18 cellular contexts compared by ENCODE assay signal in genomic region chr2:157421377-157421944, GRCh38. TPM values are rescaled to one million over a fixed set of nuclear protein-coding genes. Genes with fewer than 3 reads are reported as not detected.
DNase-seq lines count a peak whose midpoint lies in the region; ATAC-seq, FAIRE-seq and TF ChIP-seq lines count a peak whose summit lies in the region.
"Had no signal": no experiment of that assay in that cellular context is flagged by ENCODE, and none has a peak within 500 bp of the region (broad histone marks: within the 10 kb centered on the region; RNA-seq: fewer than 3 reads in every experiment).

No MANE protein-coding gene starts in this region.

- H3K9ac ChIP-seq in kidney (ENCODE audit: low read length in 2 of 2) = no peak overlapping the region

- WGBS in stomach, 5 donors = 77 to 86% (median 81%) methylated on average over 2 of the region's 2 CpGs

- peak overlapping the region; percentile 87 for H3K27ac Mint-ChIP-seq in activated CD8-positive, alpha-beta memory T cell treated with anti-CD3 and anti-CD28 coated beads, Interleukin-2, amount 10 ng/mL, durations not matched to agents 7 days and 5 days
- H3K27ac Mint-ChIP-seq in activated B cell treated with CpG ODN at 0.5 μM for 24 hours = peak overlapping the region; percentile 90
- H3K27ac Mint-ChIP-seq in immature natural killer cell = peak overlapping the region; percentile 90 to 98 (median 94)
- H3K27ac Mint-ChIP-seq in progenitor cell of endocrine pancreas = no peak overlapping the region

- POLR2A ChIA-PET in activated B cell treated with CpG ODN at 0.5 μM for 24 hours (lab: Charles Lee) = interaction anchor here (0.7 to 8.3 kb wide), 12 partner anchors 8 to 1091 kb away, joined by 3 to 185 read pairs (median 6); partner anchors contain the start of gene CYTIP

- CTCF ChIA-PET in activated CD8-positive, alpha-beta memory T cell treated with anti-CD3 and anti-CD28 coated beads, Interleukin-2, amount 10 ng/mL, durations not matched to agents 7 days and 5 days (lab: Charles Lee) = interaction anchor here (1.4 to 4.9 kb wide), 8 partner anchors 10 to 119 kb away, joined by 4 to 25 read pairs (median 6); no protein-coding TSS in a partner anchor
- CTCF ChIA-PET in activated B cell treated with CpG ODN at 0.5 μM for 24 hours (lab: Charles Lee) = interaction anchor here (0.7 to 2.3 kb wide), 7 partner anchors 15 to 119 kb away, joined by 3 to 11 read pairs (median 5); partner anchors contain the start of gene CYTIP

- peaks cover 0 to 14% (median 4%) of the 10 kb centered on the region in 4 donors for H3K9me3 ChIP-seq in stomach
- no peaks in the 10 kb centered on the region for H3K9me3 ChIP-seq in kidney (ENCODE audit: control insufficient read depth in 1 of 2, low read length in 2 of 2)
- H3K9me3 ChIP-seq: body of pancreas had no signal

- no peak for FAIRE-seq in kidney (lab: Jason Lieb, UNC)

- H3K27ac ChIP-seq in stomach (peak overlapping the region in 3 of 5 donors; percentile 26 to 80 (median 67)), kidney (ENCODE audit: low read depth in 2 of 2, low read length in 2 of 2) (no peak overlapping the region)
- H3K27ac ChIP-seq: foreskin keratinocyte, suprapubic skin, VCaP had no signal

- H3K27me3 Mint-ChIP-seq in activated CD8-positive, alpha-beta memory T cell treated with anti-CD3 and anti-CD28 coated beads, Interleukin-2, amount 10 ng/mL, durations not matched to agents 7 days and 5 days = no peaks in the 10 kb centered on the region
- no peaks in the 10 kb centered on the region for H3K27me3 Mint-ChIP-seq in activated B cell treated with CpG ODN at 0.5 μM for 24 hours
- peaks cover 5 to 33% (median 12%) of the 10 kb centered on the region in 3 donors for H3K27me3 Mint-ChIP-seq in immature natural killer cell (ENCODE audit: low read depth in 3 of 3)
- no peaks in the 10 kb centered on the region for H3K27me3 Mint-ChIP-seq in progenitor cell of endocrine pancreas

- H3K4me1 ChIP-seq in stomach = peaks cover 0 to 33% (median 8%) of the 10 kb centered on the region in 4 donors
- no peaks in the 10 kb centered on the region for H3K4me1 ChIP-seq in kidney (ENCODE audit: control insufficient read depth in 1 of 2, insufficient read depth in 1 of 2, low read depth in 1 of 2, low read length in 2 of 2)
- H3K4me1 ChIP-seq: body of pancreas, foreskin keratinocyte, suprapubic skin had no signal

- H3K36me3 ChIP-seq in stomach (peaks cover 0 to 36% (median 11%) of the 10 kb centered on the region in 4 donors), kidney (ENCODE audit: control insufficient read depth in 1 of 2, insufficient read depth in 2 of 2, low read length in 2 of 2) (no peaks in the 10 kb centered on the region)
- H3K36me3 ChIP-seq: suprapubic skin had no signal

- H3K4me1 Mint-ChIP-seq in activated CD8-positive, alpha-beta memory T cell treated with anti-CD3 and anti-CD28 coated beads, Interleukin-2, amount 10 ng/mL, durations not matched to agents 7 days and 5 days = peaks cover 79% of the 10 kb centered on the region
- H3K4me1 Mint-ChIP-seq in activated B cell treated with CpG ODN at 0.5 μM for 24 hours (peaks cover 57% of the 10 kb centered on the region), immature natural killer cell (peaks cover 66 to 90% of the 10 kb centered on the region in 2 donors), progenitor cell of endocrine pancreas (ENCODE audit: low read depth) (peaks cover 8% of the 10 kb centered on the region)

- DNase-seq in activated CD8-positive, alpha-beta memory T cell treated with anti-CD3 and anti-CD28 coated beads, Interleukin-2, amount 10 ng/mL, durations not matched to agents 7 days and 5 days = no peak
- no peak for DNase-seq in activated CD8-positive, alpha-beta memory T cell treated with anti-CD3 and anti-CD28 coated beads, Interleukin-2, amount 50 U/mL, for 4 hours
- DNase-seq in activated B cell treated with CpG ODN at 0.5 μM for 24 hours = no peak
- DNase-seq in immature natural killer cell = no peak
- DNase-seq in stomach = no peak
- DNase-seq in progenitor cell of endocrine pancreas (ENCODE audit: low spot score, unreplicated experiment) = no peak
- DNase-seq in putamen (ENCODE audit: low spot score) = no peak
- no peak for DNase-seq in kidney
- DNase-seq: ACHN; body of pancreas; effector CD4-positive, alpha-beta T cell; foreskin keratinocyte; NCI-H1930; occipital lobe had no signal

- no peak for TF ChIP-seq EP300 in stomach (IDR thresholded peaks at IDR 0.05)

- peaks cover 84% of the 10 kb centered on the region for H3K36me3 Mint-ChIP-seq in activated CD8-positive, alpha-beta memory T cell treated with anti-CD3 and anti-CD28 coated beads, Interleukin-2, amount 10 ng/mL, durations not matched to agents 7 days and 5 days
- H3K36me3 Mint-ChIP-seq in activated B cell treated with CpG ODN at 0.5 μM for 24 hours (ENCODE audit: low read depth) = peaks cover 82% of the 10 kb centered on the region
- peaks cover 70 to 83% (median 72%) of the 10 kb centered on the region in 3 donors for H3K36me3 Mint-ChIP-seq in immature natural killer cell
- no peaks in the 10 kb centered on the region for H3K36me3 Mint-ChIP-seq in progenitor cell of endocrine pancreas (ENCODE audit: insufficient read depth)

- H3K27me3 ChIP-seq in stomach = no peaks in the 10 kb centered on the region
- H3K27me3 ChIP-seq: body of pancreas, foreskin keratinocyte, suprapubic skin had no signal

- H3K9me3 Mint-ChIP-seq in activated CD8-positive, alpha-beta memory T cell treated with anti-CD3 and anti-CD28 coated beads, Interleukin-2, amount 10 ng/mL, durations not matched to agents 7 days and 5 days (ENCODE audit: low read depth) = peaks cover 2% of the 10 kb centered on the region
- peaks cover 3% of the 10 kb centered on the region for H3K9me3 Mint-ChIP-seq in activated B cell treated with CpG ODN at 0.5 μM for 24 hours
- H3K9me3 Mint-ChIP-seq in immature natural killer cell = peaks cover 0 to 12% (median 2%) of the 10 kb centered on the region in 6 donors
- peaks cover 10% of the 10 kb centered on the region for H3K9me3 Mint-ChIP-seq in progenitor cell of endocrine pancreas (ENCODE audit: low read depth)

- intact Hi-C loops in activated B cell treated with CpG ODN at 0.5 μM for 24 hours (cut with micrococcal nuclease) (loop anchor here (1.0 to 5.0 kb wide), 6 partner anchors 12 to 1089 kb away; partner anchors contain the start of genes CYTIP and NR4A2), stomach (cut with DNase I; ENCODE audit: low total_unique reads) (no loop called here), kidney (cut with DNase I) (no loop called here)

- no peak for TF ChIP-seq CTCF in activated B cell treated with CpG ODN at 0.5 μM for 24 hours (IDR thresholded peaks at IDR 0.05)
- no peak for TF ChIP-seq CTCF in stomach (IDR thresholded peaks at IDR 0.05)
- no peak for TF ChIP-seq CTCF in progenitor cell of endocrine pancreas (IDR thresholded peaks at IDR 0.05; ENCODE audit: unreplicated experiment)
- TF ChIP-seq CTCF in kidney (IDR thresholded peaks at IDR 0.05; ENCODE audit: borderline replicate concordance, extremely low read depth, insufficient read depth) = no peak

- no peak for TF ChIP-seq POLR2A in stomach (IDR thresholded peaks at IDR 0.05)

- no peak for ATAC-seq in activated CD8-positive, alpha-beta memory T cell treated with anti-CD3 and anti-CD28 coated beads, Interleukin-2, amount 10 ng/mL, durations not matched to agents 7 days and 5 days
- no peak for ATAC-seq in activated B cell treated with CpG ODN at 0.5 μM for 24 hours (ENCODE audit: low read depth)
- ATAC-seq: body of pancreas, foreskin keratinocyte had no signal

- H3K4me3 ChIP-seq in stomach (no peak overlapping the region), kidney (ENCODE audit: low read length in 2 of 2) (no peak overlapping the region)
- H3K4me3 ChIP-seq: body of pancreas, smooth muscle cell, suprapubic skin had no signal

- peak overlapping the region; percentile 37 for H3K4me3 Mint-ChIP-seq in activated CD8-positive, alpha-beta memory T cell treated with anti-CD3 and anti-CD28 coated beads, Interleukin-2, amount 10 ng/mL, durations not matched to agents 7 days and 5 days
- peak overlapping the region; percentile 63 for H3K4me3 Mint-ChIP-seq in activated B cell treated with CpG ODN at 0.5 μM for 24 hours
- peak overlapping the region in 3 of 5 donors; percentile 9 to 84 (median 15) for H3K4me3 Mint-ChIP-seq in immature natural killer cell
- no peak overlapping the region for H3K4me3 Mint-ChIP-seq in progenitor cell of endocrine pancreas (ENCODE audit: low read depth)

RNA-seq across cellular contexts. Expression of gene CYTIP, which starts 22.4 kb away (rescaled TPM):
- 100 to 1,000 TPM; 231 to 343 TPM for total RNA-seq in activated CD8-positive, alpha-beta memory T cell treated with anti-CD3 and anti-CD28 coated beads, Interleukin-2, amount 10 ng/mL, durations not matched to agents 7 days and 5 days
- total RNA-seq in activated B cell treated with CpG ODN at 0.5 μM for 24 hours = 129 and 130 TPM in 2 replicates
- 100 to 1,000 TPM in 2 of 3 donors, 10 to 100 TPM in 1; 84.4 to 142 (median 111) TPM for polyA plus RNA-seq in immature natural killer cell
- total RNA-seq in stomach = 10 to 100 TPM in 3 of 5 donors, 1 to 10 TPM in 1, not detected in 1; 8.2 to 30.7 (median 21.1) TPM
- polyA plus RNA-seq in stomach = 10 to 100 TPM in 1 of 3 donors, 1 to 10 TPM in 2; 5.3 to 17.9 (median 9.3) TPM
- 0.14 and 0.27 TPM in 2 replicates for total RNA-seq in progenitor cell of endocrine pancreas
- total RNA-seq in kidney = 24.0 TPM
- polyA plus RNA-seq in kidney (ENCODE audit: insufficient read depth, low read depth, low replicate concordance) = 3.5 TPM
- total RNA-seq: foreskin keratinocyte, mammary epithelial cell, smooth muscle cell had no signal
- polyA plus RNA-seq: foreskin keratinocyte, mammary epithelial cell, smooth muscle cell had no signal

Comparison
In these comparisons a context has a peak if more than half of its experiments do, and no peak if none do; other contexts are left out.
1. H3K27ac ChIP-seq: peak in stomach (3 of 5); none in kidney (0 of 2).